Comparison of ENCODE assay signal across 1 cellular context in genomic region chr18:13823707-13824395, GRCh38.
TF ChIP-seq lines count a peak whose summit lies in the region.

Gene MC5R (plus strand): TSS chr18:13824149. CDS start chr18:13825766, 1,617 bp downstream.

TF ChIP-seq in GM12878, 131 proteins besides CTCF, POLR2A, EP300 and RAD21 (continued from another document):
- TF ChIP-seq TCF3 (IDR thresholded peaks at IDR 0.05; ENCODE audit: borderline replicate concordance, insufficient read depth, low read depth, low read length) (0 out of 2 replicates have a peak, but pooled peaks have one; percentile 30), EGR1 (IDR thresholded peaks at IDR 0.05; ENCODE audit: borderline replicate concordance in 1 of 2, low read depth in 2 of 2, low read length in 2 of 2) (peak in 1 of 2 experiments; percentile 96; a peak in 2 of 3 replicates), NR2C1 (IDR thresholded peaks at IDR 0.05) (no peak), CREB1 (IDR thresholded peaks at IDR 0.05; ENCODE audit: low read depth) (no peak), ZNF384 (IDR thresholded peaks at IDR 0.05; ENCODE audit: borderline replicate concordance, low read depth, low read length) (no peak), BCL11A (IDR thresholded peaks at IDR 0.05; ENCODE audit: low read depth, low read length) (no peak), KLF5 (IDR thresholded peaks at IDR 0.05; ENCODE audit: partially characterized antibody) (peak; percentile 35), MTA2 (IDR thresholded peaks at IDR 0.05; ENCODE audit: low read depth) (no peak), E2F8 (IDR thresholded peaks at IDR 0.05; ENCODE audit: low read depth, partially characterized antibody) (no peak), TCF12 (IDR thresholded peaks at IDR 0.05; ENCODE audit: low read depth, low read length) (peak; percentile 33; the same call in 1 of the 2 replicates), LARP7 (IDR thresholded peaks at IDR 0.05) (peak; percentile 78), RUNX3 (IDR thresholded peaks at IDR 0.05; ENCODE audit: low read length) (peak; percentile 9), ZZZ3 (IDR thresholded peaks at IDR 0.05; ENCODE audit: control insufficient read depth, insufficient read length, low read depth) (no peak), CREM (IDR thresholded peaks at IDR 0.05; ENCODE audit: low read depth) (0 out of 2 replicates have a peak, but pooled peaks have one; percentile 19), RBBP5 (conservative IDR thresholded peaks at IDR 0.05) (no peak), RB1 (IDR thresholded peaks at IDR 0.05; ENCODE audit: borderline replicate concordance) (peak; percentile 79; the same call in 1 of the 2 replicates), BACH1 (IDR thresholded peaks at IDR 0.05; ENCODE audit: borderline replicate concordance) (0 out of 2 replicates have a peak, but pooled peaks have one; percentile 39), RELA (IDR thresholded peaks at IDR 0.05; ENCODE audit: borderline replicate concordance, partially characterized antibody) (no peak), BHLHE40 (IDR thresholded peaks at IDR 0.05; ENCODE audit: borderline replicate concordance in 1 of 2, low read depth in 2 of 2, low read length in 1 of 2) (peak in 1 of 2 experiments; percentile 42; a peak in 1 of 4 replicates)
- TF ChIP-seq, protein P1, sequence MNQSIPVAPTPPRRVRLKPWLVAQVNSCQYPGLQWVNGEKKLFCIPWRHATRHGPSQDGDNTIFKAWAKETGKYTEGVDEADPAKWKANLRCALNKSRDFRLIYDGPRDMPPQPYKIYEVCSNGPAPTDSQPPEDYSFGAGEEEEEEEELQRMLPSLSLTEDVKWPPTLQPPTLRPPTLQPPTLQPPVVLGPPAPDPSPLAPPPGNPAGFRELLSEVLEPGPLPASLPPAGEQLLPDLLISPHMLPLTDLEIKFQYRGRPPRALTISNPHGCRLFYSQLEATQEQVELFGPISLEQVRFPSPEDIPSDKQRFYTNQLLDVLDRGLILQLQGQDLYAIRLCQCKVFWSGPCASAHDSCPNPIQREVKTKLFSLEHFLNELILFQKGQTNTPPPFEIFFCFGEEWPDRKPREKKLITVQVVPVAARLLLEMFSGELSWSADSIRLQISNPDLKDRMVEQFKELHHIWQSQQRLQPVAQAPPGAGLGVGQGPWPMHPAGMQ (IDR thresholded peaks at IDR 0.05; ENCODE audit: borderline replicate concordance) = no peak
- TF ChIP-seq, protein P2, sequence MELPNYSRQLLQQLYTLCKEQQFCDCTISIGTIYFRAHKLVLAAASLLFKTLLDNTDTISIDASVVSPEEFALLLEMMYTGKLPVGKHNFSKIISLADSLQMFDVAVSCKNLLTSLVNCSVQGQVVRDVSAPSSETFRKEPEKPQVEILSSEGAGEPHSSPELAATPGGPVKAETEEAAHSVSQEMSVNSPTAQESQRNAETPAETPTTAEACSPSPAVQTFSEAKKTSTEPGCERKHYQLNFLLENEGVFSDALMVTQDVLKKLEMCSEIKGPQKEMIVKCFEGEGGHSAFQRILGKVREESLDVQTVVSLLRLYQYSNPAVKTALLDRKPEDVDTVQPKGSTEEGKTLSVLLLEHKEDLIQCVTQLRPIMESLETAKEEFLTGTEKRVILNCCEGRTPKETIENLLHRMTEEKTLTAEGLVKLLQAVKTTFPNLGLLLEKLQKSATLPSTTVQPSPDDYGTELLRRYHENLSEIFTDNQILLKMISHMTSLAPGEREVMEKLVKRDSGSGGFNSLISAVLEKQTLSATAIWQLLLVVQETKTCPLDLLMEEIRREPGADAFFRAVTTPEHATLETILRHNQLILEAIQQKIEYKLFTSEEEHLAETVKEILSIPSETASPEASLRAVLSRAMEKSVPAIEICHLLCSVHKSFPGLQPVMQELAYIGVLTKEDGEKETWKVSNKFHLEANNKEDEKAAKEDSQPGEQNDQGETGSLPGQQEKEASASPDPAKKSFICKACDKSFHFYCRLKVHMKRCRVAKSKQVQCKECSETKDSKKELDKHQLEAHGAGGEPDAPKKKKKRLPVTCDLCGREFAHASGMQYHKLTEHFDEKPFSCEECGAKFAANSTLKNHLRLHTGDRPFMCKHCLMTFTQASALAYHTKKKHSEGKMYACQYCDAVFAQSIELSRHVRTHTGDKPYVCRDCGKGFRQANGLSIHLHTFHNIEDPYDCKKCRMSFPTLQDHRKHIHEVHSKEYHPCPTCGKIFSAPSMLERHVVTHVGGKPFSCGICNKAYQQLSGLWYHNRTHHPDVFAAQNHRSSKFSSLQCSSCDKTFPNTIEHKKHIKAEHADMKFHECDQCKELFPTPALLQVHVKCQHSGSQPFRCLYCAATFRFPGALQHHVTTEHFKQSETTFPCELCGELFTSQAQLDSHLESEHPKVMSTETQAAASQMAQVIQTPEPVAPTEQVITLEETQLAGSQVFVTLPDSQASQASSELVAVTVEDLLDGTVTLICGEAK (IDR thresholded peaks at IDR 0.05; ENCODE audit: borderline replicate concordance) = no peak
- TF ChIP-seq, protein P3, sequence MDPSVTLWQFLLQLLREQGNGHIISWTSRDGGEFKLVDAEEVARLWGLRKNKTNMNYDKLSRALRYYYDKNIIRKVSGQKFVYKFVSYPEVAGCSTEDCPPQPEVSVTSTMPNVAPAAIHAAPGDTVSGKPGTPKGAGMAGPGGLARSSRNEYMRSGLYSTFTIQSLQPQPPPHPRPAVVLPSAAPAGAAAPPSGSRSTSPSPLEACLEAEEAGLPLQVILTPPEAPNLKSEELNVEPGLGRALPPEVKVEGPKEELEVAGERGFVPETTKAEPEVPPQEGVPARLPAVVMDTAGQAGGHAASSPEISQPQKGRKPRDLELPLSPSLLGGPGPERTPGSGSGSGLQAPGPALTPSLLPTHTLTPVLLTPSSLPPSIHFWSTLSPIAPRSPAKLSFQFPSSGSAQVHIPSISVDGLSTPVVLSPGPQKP (IDR thresholded peaks at IDR 0.05; ENCODE audit: low read depth, low read length) = no peak
TF ChIP-seq in GM12878: peak in this region for 20.
